In genomic region chr6:79307321-79308036, GRCh38 we compare ENCODE assay signal across 1 cellular context.
TF ChIP-seq lines count a peak whose summit lies in the region.

No MANE protein-coding gene starts in this region.

TF ChIP-seq in HEK293, 187 proteins besides CTCF, POLR2A, EP300 and RAD21 (continued from another document):
- TF ChIP-seq ZNF768 (tag by site-specific recombination; IDR thresholded peaks at IDR 0.05), result no peak
- peak; percentile 36 for TF ChIP-seq SETDB1 (IDR thresholded peaks at IDR 0.05; ENCODE audit: insufficient read length, low read length)
